Comparison of ENCODE assay signal across 29 cellular contexts in genomic region chr3:195746751-195747150, GRCh38. TPM values are rescaled to one million over a fixed set of nuclear protein-coding genes. Genes with fewer than 3 reads are reported as not detected.
"Had no signal": no experiment of that assay in that cellular context is flagged by ENCODE, and none has a peak within 500 bp of the region (broad histone marks: within the 10 kb centered on the region; RNA-seq: fewer than 3 reads in every experiment).

No MANE protein-coding gene starts in this region.

- H3K9me3 ChIP-seq: adrenal gland, colonic mucosa, esophagus squamous epithelium, gastrocnemius medialis, neutrophil, pancreas, psoas muscle, right lobe of liver, stomach, suprapubic skin, tibial nerve had no signal

- H3K4me3 ChIP-seq: adrenal gland, colonic mucosa, dorsolateral prefrontal cortex, esophagus squamous epithelium, gastrocnemius medialis, lung, pancreas, psoas muscle, right lobe of liver, stomach, suprapubic skin, tibial nerve had no signal

- H3K4me1 ChIP-seq: colonic mucosa, gastrocnemius medialis, psoas muscle, right lobe of liver had no signal

- H3K36me3 Mint-ChIP-seq: activated CD8-positive, alpha-beta memory T cell treated with anti-CD3 and anti-CD28 coated beads, Interleukin-2, amount 10 ng/mL, durations not matched to agents 7 days and 5 days; activated naive CD8-positive, alpha-beta T cell; stimulated activated effector memory CD8-positive, alpha-beta T cell treated with anti-CD3 and anti-CD28 coated beads, Interleukin-12 subunit alpha, Interleukin-12 subunit beta, amount 100 ng/mL, for 72 hours had no signal

- H3K36me3 ChIP-seq: adrenal gland, colonic mucosa, esophagus squamous epithelium, gastrocnemius medialis, neutrophil, pancreas, right lobe of liver, stomach, suprapubic skin had no signal

- H3K4me3 Mint-ChIP-seq: activated CD4-positive, alpha-beta T cell treated with anti-CD3 and anti-CD28 coated beads, Interleukin-2, amount 10 ng/mL, durations not matched to agents 7 days and 5 days; activated CD8-positive, alpha-beta memory T cell treated with anti-CD3 and anti-CD28 coated beads, Interleukin-2, amount 10 ng/mL, durations not matched to agents 7 days and 5 days; activated CD8-positive, alpha-beta T cell treated with anti-CD3 and anti-CD28 coated beads for 36 hours; activated naive CD8-positive, alpha-beta T cell; stimulated activated effector memory CD8-positive, alpha-beta T cell treated with anti-CD3 and anti-CD28 coated beads, Interleukin-12 subunit alpha, Interleukin-12 subunit beta, amount 100 ng/mL, for 72 hours had no signal

- FAIRE-seq: astrocyte, pancreas, small intestine had no signal

- H3K27me3 ChIP-seq: colonic mucosa, gastrocnemius medialis, pancreas, right lobe of liver, tibial nerve had no signal

- H3K9me3 Mint-ChIP-seq: activated CD4-positive, alpha-beta T cell treated with anti-CD3 and anti-CD28 coated beads, Interleukin-2, amount 10 ng/mL, durations not matched to agents 7 days and 5 days; activated CD8-positive, alpha-beta T cell treated with anti-CD3 and anti-CD28 coated beads for 36 hours; activated T-helper 2 cell treated with anti-CD3 and anti-CD28 coated beads, Interferon-gamma antibody, Interleukin-2, Interleukin-4, amounts not matched to agents 10 μg/mL and 5 μg/mL and 100 μg/mL, durations not matched to agents 14 hours and 24 hours and 36 hours; naive thymus-derived CD8-positive, alpha-beta T cell; stimulated activated effector memory CD8-positive, alpha-beta T cell treated with anti-CD3 and anti-CD28 coated beads, Interleukin-12 subunit alpha, Interleukin-12 subunit beta, amount 100 ng/mL, for 72 hours had no signal

- H3K27me3 Mint-ChIP-seq: activated naive CD8-positive, alpha-beta T cell had no signal

- DNase-seq: activated CD4-positive, alpha-beta T cell treated with anti-CD3 and anti-CD28 coated beads, Interleukin-2, amount 10 ng/mL, durations not matched to agents 7 days and 5 days; activated CD4-positive, CD25-positive, alpha-beta regulatory T cell treated with anti-CD3 and anti-CD28 coated beads, Interleukin-2, amount 50 U/mL, for 72 hours; activated CD8-positive, alpha-beta memory T cell treated with anti-CD3 and anti-CD28 coated beads, Interleukin-2, amount 10 ng/mL, durations not matched to agents 7 days and 5 days; activated CD8-positive, alpha-beta T cell treated with anti-CD3 and anti-CD28 coated beads for 36 hours; activated naive CD4-positive, alpha-beta T cell; activated T-cell treated with anti-CD3 and anti-CD28 coated beads for 4 hours; adrenal gland; central memory CD4-positive, alpha-beta T cell; esophagus squamous epithelium; gastrocnemius medialis; hippocampal formation; psoas muscle; small intestine; stimulated activated CD4-positive, alpha-beta T cell treated with anti-CD3 and anti-CD28 coated beads, Interleukin-2, amount 100 ng/mL, for 24 hours; stomach had no signal

- H3K27ac Mint-ChIP-seq: activated CD4-positive, alpha-beta T cell treated with anti-CD3 and anti-CD28 coated beads, Interleukin-2, amount 10 ng/mL, durations not matched to agents 7 days and 5 days; activated CD8-positive, alpha-beta memory T cell treated with anti-CD3 and anti-CD28 coated beads, Interleukin-2, amount 10 ng/mL, durations not matched to agents 7 days and 5 days; activated CD8-positive, alpha-beta T cell treated with anti-CD3 and anti-CD28 coated beads for 36 hours; activated naive CD8-positive, alpha-beta T cell; activated T-helper 2 cell treated with anti-CD3 and anti-CD28 coated beads, Interferon-gamma antibody, Interleukin-2, Interleukin-4, amounts not matched to agents 10 μg/mL and 5 μg/mL and 100 μg/mL, durations not matched to agents 14 hours and 24 hours and 36 hours; stimulated activated effector memory CD8-positive, alpha-beta T cell treated with anti-CD3 and anti-CD28 coated beads, Interleukin-12 subunit alpha, Interleukin-12 subunit beta, amount 100 ng/mL, for 72 hours had no signal

- ATAC-seq: activated CD8-positive, alpha-beta memory T cell treated with anti-CD3 and anti-CD28 coated beads, Interleukin-2, amount 10 ng/mL, durations not matched to agents 7 days and 5 days; activated CD8-positive, alpha-beta T cell treated with anti-CD3 and anti-CD28 coated beads for 36 hours; gastrocnemius medialis; naive thymus-derived CD8-positive, alpha-beta T cell; stimulated activated effector memory CD8-positive, alpha-beta T cell treated with anti-CD3 and anti-CD28 coated beads, Interleukin-12 subunit alpha, Interleukin-12 subunit beta, amount 100 ng/mL, for 72 hours had no signal

- H3K27ac ChIP-seq: adrenal gland, colonic mucosa, dorsolateral prefrontal cortex, esophagus squamous epithelium, gastrocnemius medialis, neutrophil, pancreas, psoas muscle, right lobe of liver, stomach, suprapubic skin, tibial nerve, VCaP had no signal

RNA-seq across cellular contexts. Expression of gene MUC20, which starts 26.0 kb away (rescaled TPM):
- total RNA-seq: astrocyte had no signal
